In genomic region chr20:15860850-15861249, GRCh38 we compare ENCODE assay signal across 23 cellular contexts.
"Had no signal": no experiment of that assay in that cellular context is flagged by ENCODE, and none has a peak within 500 bp of the region (broad histone marks: within the 10 kb centered on the region; RNA-seq: fewer than 3 reads in every experiment).

No MANE protein-coding gene starts in this region.

- DNase-seq: IMR-90, Kasumi-1, KG1, MM.1S, NCI-H1092 treated with DMSO at 0.1 percent for 48 hours, NCI-H1436, NCI-H187, NCI-H2029, NCI-H2081 treated with DMSO at 0.1 percent for 48 hours, NCI-H2171, NCI-H226, NCI-H446, NCI-H510A, NCI-H524 treated with DMSO at 0.1 percent for 48 hours, NCI-H69, NCI-H774, OCI-M1, PC-9, Peyer's patch, SHP77, SK-N-SH, SW 1271 had no signal

- H3K36me3 ChIP-seq: Peyer's patch had no signal

- H3K9ac ChIP-seq: SK-N-SH had no signal

- H3K4me3 ChIP-seq: PC-9, Peyer's patch had no signal

- FAIRE-seq: HepG2 had no signal

- H3K27ac ChIP-seq: PC-9, Peyer's patch had no signal

- ATAC-seq: HepG2 had no signal

- H3K4me1 ChIP-seq: Peyer's patch had no signal

- H3K27me3 ChIP-seq: Peyer's patch had no signal

- H2AFZ ChIP-seq: PC-9 had no signal

- H3K4me2 ChIP-seq: PC-9, SK-N-SH had no signal

- H3K9me3 ChIP-seq: Peyer's patch, SK-N-SH had no signal

- H3K9me2 ChIP-seq: SK-N-SH had no signal
